ENCODE assay signal across 37 cellular contexts in genomic region chr6:165678904-165679303, GRCh38. TPM values are rescaled to one million over a fixed set of nuclear protein-coding genes. Genes with fewer than 3 reads are reported as not detected.
"Had no signal": no experiment of that assay in that cellular context is flagged by ENCODE, and none has a peak within 500 bp of the region (broad histone marks: within the 10 kb centered on the region; RNA-seq: fewer than 3 reads in every experiment).

No MANE protein-coding gene starts in this region.

- ATAC-seq: activated CD8-positive, alpha-beta T cell treated with anti-CD3 and anti-CD28 coated beads, Interleukin-2, amount 10 ng/mL, durations not matched to agents 7 days and 5 days; activated naive CD4-positive, alpha-beta T cell treated with anti-CD3 and anti-CD28 coated beads, Interleukin-2, amount 50 U/mL, for 72 hours; activated T-cell treated with anti-CD3 and anti-CD28 coated beads, Interleukin-2, amount 50 U/mL, for 4 hours; activated T-cell treated with anti-CD3 and anti-CD28 coated beads, Interleukin-2, amount 50 U/mL, for 72 hours; activated T-helper 17 cell treated with anti-CD3 and anti-CD28 coated beads, Interleukin-2, amount 50 U/mL, for 72 hours; body of pancreas had no signal

- H3K27me3 Mint-ChIP-seq: activated B cell treated with CpG ODN at 0.5 μM for 24 hours; activated CD4-positive, alpha-beta T cell treated with anti-CD3 and anti-CD28 coated beads, Interleukin-2, amount 10 ng/mL, durations not matched to agents 24 days and 14 days had no signal

- H3K4me1 Mint-ChIP-seq: activated B cell treated with CpG ODN at 0.5 μM for 24 hours; activated CD4-positive, alpha-beta T cell treated with anti-CD3 and anti-CD28 coated beads, Interleukin-2, amount 10 ng/mL, durations not matched to agents 24 days and 14 days; activated naive CD8-positive, alpha-beta T cell treated with anti-CD3 and anti-CD28 coated beads for 36 hours; activated T-helper 17 cell treated with anti-CD3 and anti-CD28 coated beads, Interleukin-2, amount 50 U/mL, for 72 hours had no signal

- DNase-seq: activated B cell treated with CpG ODN at 0.5 μM for 24 hours; activated CD4-positive, alpha-beta memory T cell treated with anti-CD3 and anti-CD28 coated beads for 36 hours; activated CD4-positive, alpha-beta T cell treated with anti-CD3 and anti-CD28 coated beads for 4 hours; activated CD4-positive, alpha-beta T cell treated with anti-CD3 and anti-CD28 coated beads, Interleukin-2, amount 10 ng/mL, durations not matched to agents 24 days and 14 days; activated CD4-positive, alpha-beta T cell treated with anti-CD3 and anti-CD28 coated beads, Interleukin-2, amount 50 U/mL, for 1 hour; activated CD4-positive, alpha-beta T cell treated with anti-CD3 and anti-CD28 coated beads, Interleukin-2, amount 50 U/mL, for 4 hours; activated CD4-positive, CD25-positive, alpha-beta regulatory T cell treated with anti-CD3 and anti-CD28 coated beads, Interleukin-2, amount 50 U/mL, for 72 hours; activated CD8-positive, alpha-beta memory T cell treated with anti-CD3 and anti-CD28 coated beads for 24 hours; activated CD8-positive, alpha-beta memory T cell treated with anti-CD3 and anti-CD28 coated beads, Interleukin-2, amount 50 U/mL, for 4 hours; activated CD8-positive, alpha-beta T cell treated with anti-CD3 and anti-CD28 coated beads, Interleukin-2, amount 10 ng/mL, durations not matched to agents 7 days and 5 days; activated effector memory CD4-positive, alpha-beta T cell treated with anti-CD3 and anti-CD28 coated beads, Interleukin-2, amount 50 U/mL, for 16 hours; activated gamma-delta T cell treated with Interleukin-2 at 50 U/mL for 16 hours; activated naive CD4-positive, alpha-beta T cell; activated naive CD4-positive, alpha-beta T cell treated with anti-CD3 and anti-CD28 coated beads for 36 hours; activated naive CD4-positive, alpha-beta T cell treated with anti-CD3 and anti-CD28 coated beads, Interleukin-2, amount 50 U/mL, for 16 hours; activated naive CD8-positive, alpha-beta T cell treated with anti-CD3 and anti-CD28 coated beads for 36 hours; activated T-cell treated with anti-CD3 and anti-CD28 coated beads for 4 hours; activated T-cell treated with anti-CD3 and anti-CD28 coated beads, Interleukin-2, amount 50 U/mL, for 1 hour; activated T-cell treated with anti-CD3 and anti-CD28 coated beads, Interleukin-2, amount 50 U/mL, for 4 hours; activated T-cell treated with anti-CD3 and anti-CD28 coated beads, Interleukin-2, amount 50 U/mL, for 72 hours; adrenal gland; amniotic stem cell; aorta; body of pancreas; brain microvascular endothelial cell; central memory CD4-positive, alpha-beta T cell; SW 1271; T-helper 1 cell; T-helper 2 cell; T-helper 9 cell had no signal

- H3K4me3 Mint-ChIP-seq: activated B cell treated with CpG ODN at 0.5 μM for 24 hours; activated CD4-positive, alpha-beta memory T cell treated with anti-CD3 and anti-CD28 coated beads for 36 hours; activated CD4-positive, alpha-beta T cell treated with anti-CD3 and anti-CD28 coated beads, Interleukin-2, amount 10 ng/mL, durations not matched to agents 24 days and 14 days; activated CD8-positive, alpha-beta T cell treated with anti-CD3 and anti-CD28 coated beads, Interleukin-2, amount 10 ng/mL, durations not matched to agents 7 days and 5 days; activated naive CD4-positive, alpha-beta T cell treated with anti-CD3 and anti-CD28 coated beads for 36 hours; activated naive CD8-positive, alpha-beta T cell treated with anti-CD3 and anti-CD28 coated beads for 36 hours; activated T-cell treated with anti-CD3 and anti-CD28 coated beads, Interleukin-2, amount 50 U/mL, for 4 hours; activated T-cell treated with anti-CD3 and anti-CD28 coated beads, Interleukin-2, amount 50 U/mL, for 72 hours; activated T-helper 1 cell treated with anti-CD3 and anti-CD28 coated beads, Interleukin-12 subunit alpha, Interleukin-12 subunit beta, Interleukin-2, Interleukin-4 antibody, amounts not matched to agents 30 ng/mL and 10 ng/mL and 1 ng/mL, durations not matched to agents 14 hours and 24 hours and 36 hours; activated T-helper 17 cell treated with anti-CD3 and anti-CD28 coated beads, Interleukin-2, amount 50 U/mL, for 72 hours; T-helper 1 cell treated with Interleukin-12 subunit alpha and Interleukin-12 subunit beta and Interleukin-4 antibody, amounts not matched to agents 30 μg/mL and 1 μg/mL, for 36 hours; T-helper 2 cell treated with Interferon-gamma antibody and Interleukin-4, amounts not matched to agents 5 μg/mL and 100 μg/mL, for 36 hours had no signal

- H3K4me3 ChIP-seq: adrenal gland, body of pancreas, breast epithelium had no signal

- H3K27ac Mint-ChIP-seq: activated B cell treated with CpG ODN at 0.5 μM for 24 hours; activated CD4-positive, alpha-beta memory T cell treated with anti-CD3 and anti-CD28 coated beads for 36 hours; activated CD4-positive, alpha-beta T cell treated with anti-CD3 and anti-CD28 coated beads, Interleukin-2, amount 10 ng/mL, durations not matched to agents 24 days and 14 days; activated CD8-positive, alpha-beta T cell treated with anti-CD3 and anti-CD28 coated beads, Interleukin-2, amount 10 ng/mL, durations not matched to agents 7 days and 5 days; activated naive CD4-positive, alpha-beta T cell treated with anti-CD3 and anti-CD28 coated beads for 36 hours; activated naive CD8-positive, alpha-beta T cell treated with anti-CD3 and anti-CD28 coated beads for 36 hours; activated T-helper 1 cell treated with anti-CD3 and anti-CD28 coated beads, Interleukin-12 subunit alpha, Interleukin-12 subunit beta, Interleukin-2, Interleukin-4 antibody, amounts not matched to agents 30 ng/mL and 10 ng/mL and 1 ng/mL, durations not matched to agents 14 hours and 24 hours and 36 hours; activated T-helper 17 cell treated with anti-CD3 and anti-CD28 coated beads, Interleukin-2, amount 50 U/mL, for 72 hours; T-helper 1 cell treated with Interleukin-12 subunit alpha and Interleukin-12 subunit beta and Interleukin-4 antibody, amounts not matched to agents 30 μg/mL and 1 μg/mL, for 36 hours; T-helper 2 cell treated with Interferon-gamma antibody and Interleukin-4, amounts not matched to agents 5 μg/mL and 100 μg/mL, for 36 hours had no signal

- H3K27me3 ChIP-seq: adrenal gland, body of pancreas, brain microvascular endothelial cell had no signal

- H3K36me3 ChIP-seq: adrenal gland, brain microvascular endothelial cell, breast epithelium had no signal

- H3K27ac ChIP-seq: adrenal gland, body of pancreas, brain microvascular endothelial cell, breast epithelium, VCaP had no signal

- H3K9me3 Mint-ChIP-seq: activated B cell treated with CpG ODN at 0.5 μM for 24 hours; activated CD4-positive, alpha-beta T cell treated with anti-CD3 and anti-CD28 coated beads, Interleukin-2, amount 10 ng/mL, durations not matched to agents 24 days and 14 days; activated naive CD4-positive, alpha-beta T cell treated with anti-CD3 and anti-CD28 coated beads for 36 hours; activated T-helper 1 cell treated with anti-CD3 and anti-CD28 coated beads, Interleukin-12 subunit alpha, Interleukin-12 subunit beta, Interleukin-2, Interleukin-4 antibody, amounts not matched to agents 30 ng/mL and 10 ng/mL and 1 ng/mL, durations not matched to agents 14 hours and 24 hours and 36 hours; T-helper 1 cell treated with Interleukin-12 subunit alpha and Interleukin-12 subunit beta and Interleukin-4 antibody, amounts not matched to agents 30 μg/mL and 1 μg/mL, for 36 hours; T-helper 2 cell treated with Interferon-gamma antibody and Interleukin-4, amounts not matched to agents 5 μg/mL and 100 μg/mL, for 36 hours had no signal

- H3K9me3 ChIP-seq: adrenal gland, body of pancreas, breast epithelium had no signal

- H3K36me3 Mint-ChIP-seq: activated CD4-positive, alpha-beta memory T cell treated with anti-CD3 and anti-CD28 coated beads for 36 hours; activated naive CD4-positive, alpha-beta T cell treated with anti-CD3 and anti-CD28 coated beads, Interleukin-2, amount 50 U/mL, for 72 hours; activated naive CD8-positive, alpha-beta T cell treated with anti-CD3 and anti-CD28 coated beads for 36 hours had no signal

- H3K4me1 ChIP-seq: adrenal gland, body of pancreas, breast epithelium had no signal

RNA-seq across cellular contexts. Expression of gene PDE10A, which starts 15.9 kb away (rescaled TPM):
- total RNA-seq: activated B cell treated with CpG ODN at 0.5 μM for 24 hours; activated CD4-positive, alpha-beta memory T cell treated with anti-CD3 and anti-CD28 coated beads for 36 hours; activated CD4-positive, alpha-beta T cell treated with anti-CD3 and anti-CD28 coated beads, Interleukin-2, amount 10 ng/mL, durations not matched to agents 24 days and 14 days; activated CD8-positive, alpha-beta T cell treated with anti-CD3 and anti-CD28 coated beads, Interleukin-2, amount 10 ng/mL, durations not matched to agents 7 days and 5 days; activated naive CD4-positive, alpha-beta T cell treated with anti-CD3 and anti-CD28 coated beads for 36 hours; activated naive CD4-positive, alpha-beta T cell treated with anti-CD3 and anti-CD28 coated beads, Interleukin-2, amount 50 U/mL, for 72 hours; activated naive CD8-positive, alpha-beta T cell treated with anti-CD3 and anti-CD28 coated beads for 36 hours; activated T-cell treated with anti-CD3 and anti-CD28 coated beads, Interleukin-2, amount 50 U/mL, for 72 hours; activated T-helper 1 cell treated with anti-CD3 and anti-CD28 coated beads, Interleukin-12 subunit alpha, Interleukin-12 subunit beta, Interleukin-2, Interleukin-4 antibody, amounts not matched to agents 30 ng/mL and 10 ng/mL and 1 ng/mL, durations not matched to agents 14 hours and 24 hours and 36 hours; activated T-helper 17 cell treated with anti-CD3 and anti-CD28 coated beads, Interleukin-2, amount 50 U/mL, for 72 hours had no signal
